In the genomic region with DNA sequence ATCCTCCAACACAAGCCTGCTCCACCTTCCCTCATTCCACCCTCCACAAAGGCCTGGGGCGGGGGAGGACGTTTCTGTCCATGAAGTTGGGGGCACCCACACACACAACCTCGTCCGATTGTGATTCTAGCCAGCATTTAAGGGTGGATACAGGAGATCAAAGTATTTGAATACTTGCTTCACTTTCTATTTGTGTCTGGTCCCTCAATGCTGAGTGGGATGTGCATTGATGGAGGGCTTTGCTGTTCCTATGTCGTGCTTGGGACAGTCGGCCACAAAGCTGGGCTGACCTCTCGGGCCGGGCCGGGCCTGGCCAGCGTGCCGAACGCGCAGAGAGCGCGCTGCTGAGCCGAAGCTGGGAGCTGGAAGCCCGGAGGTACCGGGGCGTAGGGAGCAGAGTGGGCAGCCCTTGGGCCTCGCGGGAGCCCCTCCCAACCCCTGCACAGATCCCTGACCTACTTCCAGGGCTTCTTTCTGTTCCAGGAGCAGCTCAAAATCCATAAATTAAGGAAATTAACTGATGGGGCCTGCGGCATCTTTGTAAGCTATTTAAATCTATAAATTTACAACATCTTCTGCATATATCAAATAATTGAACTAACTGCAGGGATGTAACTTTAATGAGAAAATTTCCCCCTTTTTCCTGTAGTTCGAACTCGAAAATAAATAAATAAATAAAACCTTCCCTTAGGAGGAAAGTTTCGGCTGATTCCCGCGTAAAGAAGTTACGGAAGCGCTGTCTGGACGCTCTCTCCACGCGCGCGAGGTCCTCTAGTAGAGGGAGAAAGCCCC, we compare ENCODE assay signal across 7 cellular contexts.
DNase-seq lines count a peak whose midpoint lies in the region; ATAC-seq and TF ChIP-seq lines count a peak whose summit lies in the region.

No MANE protein-coding gene starts in this region.

- H3K4me3 ChIP-seq in HL-60 (replicated peaks; ENCODE audit: insufficient read depth, low read length): peak overlapping the region; percentile 68
- H3K4me3 ChIP-seq in iPS-11a (ENCODE audit: low read depth, low read length): peak overlapping the region; percentile 65

- DNase-seq in HL-60 (ENCODE audit: low read depth in 1 of 2, low spot score in 1 of 2) (no peak), NCI-H1436 (lab: John Stamatoyannopoulos, UW) (no peak)
- DNase-seq in stimulated activated effector memory CD8-positive, alpha-beta T cell treated with anti-CD3 and anti-CD28 coated beads, Interleukin-12 subunit alpha, Interleukin-12 subunit beta, amount 100 ng/mL, for 72 hours (ENCODE audit: low spot score in 2 of 2): no peak

- H3K9me3 Mint-ChIP-seq in activated naive CD8-positive, alpha-beta T cell (ENCODE audit: low read depth): no peaks in the 10 kb centered on the region
- no peaks in the 10 kb centered on the region for H3K9me3 Mint-ChIP-seq in stimulated activated effector memory CD8-positive, alpha-beta T cell treated with anti-CD3 and anti-CD28 coated beads, Interleukin-12 subunit alpha, Interleukin-12 subunit beta, amount 100 ng/mL, for 72 hours

- no peaks in the 10 kb centered on the region for H3K36me3 Mint-ChIP-seq in activated naive CD8-positive, alpha-beta T cell
- H3K36me3 Mint-ChIP-seq in stimulated activated effector memory CD8-positive, alpha-beta T cell treated with anti-CD3 and anti-CD28 coated beads, Interleukin-12 subunit alpha, Interleukin-12 subunit beta, amount 100 ng/mL, for 72 hours: no peaks in the 10 kb centered on the region

- no peaks in the 10 kb centered on the region for H3K27me3 ChIP-seq in HL-60 (ENCODE audit: insufficient read depth, poor library complexity, severe bottlenecking)

- peak overlapping the region; percentile 58 for H3K4me3 Mint-ChIP-seq in activated naive CD8-positive, alpha-beta T cell
- H3K4me3 Mint-ChIP-seq in stimulated activated effector memory CD8-positive, alpha-beta T cell treated with anti-CD3 and anti-CD28 coated beads, Interleukin-12 subunit alpha, Interleukin-12 subunit beta, amount 100 ng/mL, for 72 hours: peak overlapping the region; percentile 66

- peaks cover 19% of the 10 kb centered on the region for H3K27me3 Mint-ChIP-seq in activated naive CD8-positive, alpha-beta T cell

- H3K27ac Mint-ChIP-seq in activated naive CD8-positive, alpha-beta T cell: no peak overlapping the region
- no peak overlapping the region for H3K27ac Mint-ChIP-seq in stimulated activated effector memory CD8-positive, alpha-beta T cell treated with anti-CD3 and anti-CD28 coated beads, Interleukin-12 subunit alpha, Interleukin-12 subunit beta, amount 100 ng/mL, for 72 hours

- TF ChIP-seq CTCF in HL-60 (IDR thresholded peaks at IDR 0.05; ENCODE audit: insufficient read depth, low read length): no peak

- peak overlapping the region; percentile 92 for H3K27ac ChIP-seq in HL-60 (replicated peaks)

- ATAC-seq in stimulated activated effector memory CD8-positive, alpha-beta T cell treated with anti-CD3 and anti-CD28 coated beads, Interleukin-12 subunit alpha, Interleukin-12 subunit beta, amount 100 ng/mL, for 72 hours: no peak
- ATAC-seq in GM19463 (IDR thresholded peaks at IDR 0.05; ENCODE audit: unreplicated experiment) (no peak), GM21717 (IDR thresholded peaks at IDR 0.05; ENCODE audit: unreplicated experiment) (no peak)

- H3K4me1 Mint-ChIP-seq in activated naive CD8-positive, alpha-beta T cell (ENCODE audit: low read depth): peaks cover 2% of the 10 kb centered on the region
- H3K4me1 Mint-ChIP-seq in stimulated activated effector memory CD8-positive, alpha-beta T cell treated with anti-CD3 and anti-CD28 coated beads, Interleukin-12 subunit alpha, Interleukin-12 subunit beta, amount 100 ng/mL, for 72 hours: no peaks in the 10 kb centered on the region
